ENCODE assay signal across 2 cellular contexts in genomic region chr10:25933653-25934608, GRCh38.
TF ChIP-seq lines count a peak whose summit lies in the region.

TSS of gene MYO3A (plus strand) at chr10:25934229. CDS start at chr10:25952111, 17,882 bp downstream.

TF ChIP-seq in H1, 55 proteins besides CTCF, POLR2A, EP300 and RAD21:
- TF ChIP-seq FOSL1 (IDR thresholded peaks at IDR 0.05; ENCODE audit: insufficient read depth, low read depth, low read length) = no peak
- no peak for TF ChIP-seq JUN (IDR thresholded peaks at IDR 0.05; ENCODE audit: low read depth, low read length)
- peak; percentile 52; the same call in 1 of the 2 replicates for TF ChIP-seq TBP (IDR thresholded peaks at IDR 0.05; ENCODE audit: low read depth, low read length)
- TF ChIP-seq SIX5 (IDR thresholded peaks at IDR 0.05; ENCODE audit: low read depth, low read length) = no peak
- TF ChIP-seq SIN3A (conservative IDR thresholded peaks at IDR 0.05 in 1 of 2, IDR thresholded peaks at IDR 0.05 in 1 of 2; ENCODE audit: low read depth in 1 of 2, low read length in 2 of 2) = 0 out of 4 replicates have a peak, but pooled peaks of 1 of the 2 experiments have one; percentile 6
- TF ChIP-seq ATF2 (IDR thresholded peaks at IDR 0.05; ENCODE audit: low read length) = no peak
- no peak for TF ChIP-seq GABPA (IDR thresholded peaks at IDR 0.05; ENCODE audit: borderline replicate concordance, insufficient read depth, low read length)
- TF ChIP-seq EZH2 (IDR thresholded peaks at IDR 0.05; ENCODE audit: low read depth, low read length, severe bottlenecking) = peak; percentile 54
- no peak for TF ChIP-seq BRCA1 (IDR thresholded peaks at IDR 0.05; ENCODE audit: low read depth, low read length)
- no peak for TF ChIP-seq ATF3 (IDR thresholded peaks at IDR 0.05; ENCODE audit: insufficient read depth, low read depth, low read length)
- TF ChIP-seq CHD2 (IDR thresholded peaks at IDR 0.05; ENCODE audit: low read length) = no peak
- TF ChIP-seq MAX (IDR thresholded peaks at IDR 0.05) = peak; percentile 41; the same call in 1 of the 2 replicates
- no peak for TF ChIP-seq ZNF274 (IDR thresholded peaks at IDR 0.05; ENCODE audit: borderline replicate concordance, extremely low read depth, low read length)
- TF ChIP-seq HDAC2 (IDR thresholded peaks at IDR 0.05; ENCODE audit: borderline replicate concordance in 1 of 2, low read depth in 2 of 2, low read length in 2 of 2) = no peak
- TF ChIP-seq KDM1A (IDR thresholded peaks at IDR 0.05; ENCODE audit: borderline replicate concordance, low read length) = 0 out of 2 replicates have a peak, but pooled peaks have one; percentile 9
- no peak for TF ChIP-seq KDM5A (IDR thresholded peaks at IDR 0.05; ENCODE audit: low read length)
- TF ChIP-seq SP4 (IDR thresholded peaks at IDR 0.05; ENCODE audit: low read length) = peak; percentile 44; the same call in 1 of the 2 replicates
- TF ChIP-seq KDM4A (IDR thresholded peaks at IDR 0.05; ENCODE audit: low read depth, low read length, severe bottlenecking) = peak; percentile 57
- no peak for TF ChIP-seq SP1 (IDR thresholded peaks at IDR 0.05; ENCODE audit: low read depth, low read length)
- TF ChIP-seq RBBP5 (IDR thresholded peaks at IDR 0.05; ENCODE audit: borderline replicate concordance, low read depth, low read length) = peak; percentile 37; the same call in 1 of the 2 replicates
- TF ChIP-seq POLR2AphosphoS5 (IDR thresholded peaks at IDR 0.05; ENCODE audit: low read depth, low read length) = no peak
- peak; percentile 86 for TF ChIP-seq E2F6 (IDR thresholded peaks at IDR 0.05)
- no peak for TF ChIP-seq JUND (IDR thresholded peaks at IDR 0.05; ENCODE audit: low read length)
- peak; percentile 18; the same call in 1 of the 2 replicates for TF ChIP-seq YY1 (IDR thresholded peaks at IDR 0.05; ENCODE audit: low read depth, low read length)
- no peak for TF ChIP-seq NRF1 (IDR thresholded peaks at IDR 0.05; ENCODE audit: low read depth, low read length)
- TF ChIP-seq SUZ12 (IDR thresholded peaks at IDR 0.05; ENCODE audit: low read length) = 0 out of 2 replicates have a peak, but pooled peaks have one; percentile 46
- no peak for TF ChIP-seq SAP30 (IDR thresholded peaks at IDR 0.05; ENCODE audit: insufficient read depth, insufficient replicate concordance, low read length)
- no peak for TF ChIP-seq CREB1 (IDR thresholded peaks at IDR 0.05)
- TF ChIP-seq CHD1 (IDR thresholded peaks at IDR 0.05; ENCODE audit: low read depth, low read length) = no peak
- no peak for TF ChIP-seq BCL11A (IDR thresholded peaks at IDR 0.05; ENCODE audit: low read depth in 2 of 2, low read length in 2 of 2)
- no peak for TF ChIP-seq TEAD4 (IDR thresholded peaks at IDR 0.05; ENCODE audit: low read depth, low read length)
- no peak for TF ChIP-seq RXRA (IDR thresholded peaks at IDR 0.05; ENCODE audit: insufficient read depth, low read depth, low read length)
- TF ChIP-seq EGR1 (IDR thresholded peaks at IDR 0.05; ENCODE audit: borderline replicate concordance, low read depth, low read length) = no peak; the same call in 1 of the 2 replicates
- TF ChIP-seq PHF8 (conservative IDR thresholded peaks at IDR 0.05; ENCODE audit: low read depth, low read length) = no peak; the same call in 1 of the 2 replicates
- TF ChIP-seq TAF1 (IDR thresholded peaks at IDR 0.05; ENCODE audit: low read depth, low read length) = peak; percentile 47
- TF ChIP-seq CBX8 (IDR thresholded peaks at IDR 0.05; ENCODE audit: borderline replicate concordance, low read depth, low read length) = no peak
TF ChIP-seq in H1: peak in this region for 12.

TF ChIP-seq in neural cell, 6 proteins besides CTCF, POLR2A, EP300 and RAD21:
- no peak for TF ChIP-seq SMC3 (conservative IDR thresholded peaks at IDR 0.05; ENCODE audit: poor library complexity)
- no peak for TF ChIP-seq POLR2AphosphoS5 (IDR thresholded peaks at IDR 0.05)
- TF ChIP-seq MXI1 (conservative IDR thresholded peaks at IDR 0.05; ENCODE audit: poor library complexity, severe bottlenecking) = no peak
- TF ChIP-seq TAF1 (IDR thresholded peaks at IDR 0.05; ENCODE audit: low read depth) = no peak
- no peak for TF ChIP-seq REST (IDR thresholded peaks at IDR 0.05; ENCODE audit: borderline replicate concordance)
- no peak for TF ChIP-seq EZH2 (IDR thresholded peaks at IDR 0.05; ENCODE audit: borderline replicate concordance, insufficient read depth, low read length, poor library complexity, severe bottlenecking)
